ENCODE assay signal across 8 cellular contexts in the genomic region with DNA sequence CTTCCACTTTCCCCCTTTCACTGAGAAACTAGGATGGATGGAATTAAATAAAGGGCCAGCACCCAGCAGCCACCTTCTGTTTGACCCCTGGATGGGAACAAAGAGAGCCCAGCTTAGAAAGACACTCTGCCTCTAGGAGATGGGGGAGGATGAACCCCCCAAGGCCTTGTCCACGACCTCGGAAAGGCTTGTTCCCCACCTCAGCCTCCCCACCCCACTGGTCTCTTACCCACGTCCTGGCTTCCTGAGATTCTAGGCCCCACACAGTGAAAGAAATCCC. TPM values are rescaled to one million over a fixed set of nuclear protein-coding genes. Genes with fewer than 3 reads are reported as not detected.
DNase-seq lines count a peak whose midpoint lies in the region; FAIRE-seq and TF ChIP-seq lines count a peak whose summit lies in the region.

No MANE protein-coding gene starts in this region.

- intact Hi-C loops in posterior vena cava (cut with DNase I), result no loop called here

- H3K36me3 ChIP-seq in HAP-1 (replicated peaks), result no peaks in the 10 kb centered on the region
- H3K36me3 ChIP-seq in skeletal muscle tissue (ENCODE audit: control insufficient read depth in 3 of 3, insufficient read depth in 3 of 3, low read length in 3 of 3), result no peaks in the 10 kb centered on the region

- no peak for TF ChIP-seq POLR2A in GM12891 (IDR thresholded peaks at IDR 0.05; ENCODE audit: low read depth, low read length)

- H3K27me3 ChIP-seq in HAP-1 (ENCODE audit: low read depth) (no peaks in the 10 kb centered on the region), skeletal muscle tissue (ENCODE audit: control insufficient read depth in 3 of 3, insufficient read depth in 3 of 3, low read length in 3 of 3) (no peaks in the 10 kb centered on the region)

- in situ Hi-C loops in HAP-1 (cut with MboI; ENCODE audit: low sequenced_read_pairs), result no loop called here

- TF ChIP-seq CTCF in VCaP (conservative IDR thresholded peaks at IDR 0.05) (no peak), foreskin fibroblast (IDR thresholded peaks at IDR 0.05; ENCODE audit: low read depth, low read length) (no peak)

- H3K9ac ChIP-seq in skeletal muscle tissue (ENCODE audit: low read depth in 1 of 3, low read length in 3 of 3), result peak overlapping the region; percentile 48 to 71 (median 54)

- H3K9me3 ChIP-seq in HAP-1, result no peaks in the 10 kb centered on the region
- no peaks in the 10 kb centered on the region for H3K9me3 ChIP-seq in skeletal muscle tissue (ENCODE audit: control insufficient read depth in 3 of 3, low read length in 3 of 3)

- FAIRE-seq in GM12891 (lab: Jason Lieb, UNC), result no peak

- peaks cover 59% of the 10 kb centered on the region for H3K4me1 ChIP-seq in HAP-1
- H3K4me1 ChIP-seq in skeletal muscle tissue (ENCODE audit: control insufficient read depth in 3 of 3, insufficient read depth in 3 of 3, low read length in 3 of 3), result peaks cover 64 to 96% (median 93%) of the 10 kb centered on the region in 3 donors

- H3K4me3 ChIP-seq in HAP-1, result peak overlapping the region; percentile 8
- H3K4me3 ChIP-seq in foreskin fibroblast (ENCODE audit: low read depth in 1 of 2, low read length in 2 of 2), result peak overlapping the region; percentile 20 to 46
- H3K4me3 ChIP-seq in skeletal muscle tissue (ENCODE audit: low read length in 3 of 3), result peak overlapping the region in 2 of 3 donors; percentile 48 to 52

- DNase-seq in HAP-1 (ENCODE audit: low spot score in 2 of 2) (no peak), foreskin fibroblast (no peak), GM12891 (ENCODE audit: insufficient read length, low spot score) (no peak), posterior vena cava (ENCODE audit: low spot score) (no peak), LoVo (ENCODE audit: low spot score) (no peak), NCI-H1092 (lab: John Stamatoyannopoulos, UW) (no peak)

- peak overlapping the region; percentile 94 for H3K27ac ChIP-seq in VCaP
- H3K27ac ChIP-seq in skeletal muscle tissue (ENCODE audit: low read depth, low read length), result peak overlapping the region; percentile 79

TF ChIP-seq in GM12891, 5 proteins besides CTCF, POLR2A, EP300 and RAD21:
- TF ChIP-seq TAF1 (IDR thresholded peaks at IDR 0.05; ENCODE audit: low read depth, low read length) (no peak), POLR2AphosphoS5 (IDR thresholded peaks at IDR 0.05; ENCODE audit: low read depth, low read length) (no peak), PAX5 (IDR thresholded peaks at IDR 0.05; ENCODE audit: insufficient read depth, low read length, severe bottlenecking) (no peak), SPI1 (IDR thresholded peaks at IDR 0.05; ENCODE audit: low read depth, low read length) (no peak), POU2F2 (IDR thresholded peaks at IDR 0.05; ENCODE audit: low read depth, low read length) (no peak)
TF ChIP-seq in GM12891: peak in this region for 0.

RNA-seq across cellular contexts. Expression of gene ITPRIP, which starts 9.7 kb away (rescaled TPM):
- 4.2 TPM for total RNA-seq in skeletal muscle tissue
- 4.0 TPM for polyA plus RNA-seq in GM12891 (2012; ENCODE audit: low read depth, missing spikeins)
- 10 to 100 TPM; 22.4 to 36.8 TPM for total RNA-seq in posterior vena cava

RNA-seq across cellular contexts. Expression of gene CFAP58, which starts 25.1 kb away (rescaled TPM):
- total RNA-seq in skeletal muscle tissue, result under 0.01 TPM
- 0.27 TPM for polyA plus RNA-seq in GM12891 (2012; ENCODE audit: low read depth, missing spikeins)
- total RNA-seq in posterior vena cava, result under 1 TPM; 0.46 to 0.86 TPM

RNA-seq across cellular contexts. Expression of gene GSTO2, which starts 59.6 kb away (rescaled TPM):
- total RNA-seq in skeletal muscle tissue, result not detected
- 0.73 TPM for polyA plus RNA-seq in GM12891 (2012; ENCODE audit: low read depth, missing spikeins)
- 1 to 10 TPM in 1 of 2 donors, under 1 TPM in 1; 0.48 to 1.9 TPM for total RNA-seq in posterior vena cava
